In genomic region chr6:105034470-105034869, GRCh38 we compare ENCODE assay signal across 1 cellular context.
TF ChIP-seq lines count a peak whose summit lies in the region.

No MANE protein-coding gene starts in this region.

TF ChIP-seq in WTC11, 78 proteins besides CTCF, POLR2A, EP300 and RAD21 (continued from another document):
- TF ChIP-seq ZNF425 (CRISPR knock-in tag; conservative IDR thresholded peaks at IDR 0.05) (no peak), HMGXB4 (CRISPR knock-in tag; IDR thresholded peaks at IDR 0.05) (no peak), ATF2 (CRISPR knock-in tag; IDR thresholded peaks at IDR 0.05; ENCODE audit: borderline replicate concordance, low read depth) (no peak), CREB1 (CRISPR knock-in tag; IDR thresholded peaks at IDR 0.05) (no peak), ARID4B (CRISPR knock-in tag; IDR thresholded peaks at IDR 0.05; ENCODE audit: borderline replicate concordance) (no peak), ZBTB21 (CRISPR knock-in tag; IDR thresholded peaks at IDR 0.05; ENCODE audit: borderline replicate concordance) (no peak), E2F5 (CRISPR knock-in tag; IDR thresholded peaks at IDR 0.05) (no peak), ZSCAN18 (CRISPR knock-in tag; IDR thresholded peaks at IDR 0.05) (no peak), ZNF263 (CRISPR knock-in tag; IDR thresholded peaks at IDR 0.05; ENCODE audit: low read depth) (no peak)
